8 cellular contexts compared by ENCODE assay signal in genomic region chr7:7773334-7774308, GRCh38. TPM values are rescaled to one million over a fixed set of nuclear protein-coding genes. Genes with fewer than 3 reads are reported as not detected.
A peak's percentile ranks its signal among the peaks of the same experiment; 100 is the strongest.
DNase-seq lines count a peak whose midpoint lies in the region; ATAC-seq and TF ChIP-seq lines count a peak whose summit lies in the region.
"Had no signal": no experiment of that assay in that cellular context is flagged by ENCODE, and none has a peak within 500 bp of the region (broad histone marks: within the 10 kb centered on the region; RNA-seq: fewer than 3 reads in every experiment).

No MANE protein-coding gene starts in this region.

- no peaks in the 10 kb centered on the region for H3K36me3 ChIP-seq in ovary

- ATAC-seq in GM18867 (IDR thresholded peaks at IDR 0.05; ENCODE audit: unreplicated experiment): peak; percentile 73
- ATAC-seq in GM21576 (IDR thresholded peaks at IDR 0.05; ENCODE audit: unreplicated experiment): peak; percentile 70
- peak; percentile 59 for ATAC-seq in HG03354 (IDR thresholded peaks at IDR 0.05; ENCODE audit: poor library complexity, severe bottlenecking, unreplicated experiment)
- peak; percentile 90 for ATAC-seq in memory B cell (ENCODE audit: low read depth)

- H3K27me3 ChIP-seq in ovary: no peaks in the 10 kb centered on the region

- H3K27me3 Mint-ChIP-seq in memory B cell (no peaks in the 10 kb centered on the region), nephron progenitor cell (ENCODE audit: low read depth, poor library complexity) (no peaks in the 10 kb centered on the region)

- H3K9me3 ChIP-seq in ovary: no peaks in the 10 kb centered on the region

- H3K4me1 Mint-ChIP-seq in memory B cell: peaks cover 26% of the 10 kb centered on the region
- peaks cover 33% of the 10 kb centered on the region for H3K4me1 Mint-ChIP-seq in nephron progenitor cell

- H3K4me1 ChIP-seq in ovary (ENCODE audit: insufficient read depth): peaks cover 1% of the 10 kb centered on the region

- H3K36me3 Mint-ChIP-seq in memory B cell: peaks cover 2% of the 10 kb centered on the region
- no peaks in the 10 kb centered on the region for H3K36me3 Mint-ChIP-seq in nephron progenitor cell (ENCODE audit: low read depth)

- DNase-seq in memory B cell (ENCODE audit: low spot score in 2 of 2) (peak; percentile 16), nephron progenitor cell (no peak), ovary (no peak)
- DNase-seq in stimulated activated naive CD4-positive, alpha-beta T cell (lab: John Stamatoyannopoulos, UW): no peak
- DNase-seq: activated CD4-positive, alpha-beta T cell treated with anti-CD3 and anti-CD28 coated beads, Interleukin-2, amount 10 ng/mL, durations not matched to agents 24 days and 14 days had no signal

- peak overlapping the region; percentile 49 for H3K4me3 Mint-ChIP-seq in memory B cell
- no peak overlapping the region for H3K4me3 Mint-ChIP-seq in nephron progenitor cell

- H3K4me3 ChIP-seq in ovary: no peak overlapping the region

- H3K27ac Mint-ChIP-seq in memory B cell (peak overlapping the region; percentile 40), nephron progenitor cell (no peak overlapping the region)

- intact Hi-C loops in ovary (cut with DNase I): no loop called here

- TF ChIP-seq EP300 in ovary (IDR thresholded peaks at IDR 0.05): no peak

- TF ChIP-seq CTCF in nephron progenitor cell (IDR thresholded peaks at IDR 0.05): no peak
- TF ChIP-seq CTCF in ovary (IDR thresholded peaks at IDR 0.05): no peak

- H3K9me3 Mint-ChIP-seq in memory B cell (no peaks in the 10 kb centered on the region), nephron progenitor cell (no peaks in the 10 kb centered on the region)

- H3K27ac ChIP-seq in ovary: no peak overlapping the region

- WGBS in ovary, 3 donors: 89 to 96% (median 92%) methylated on average over 3 of the region's 3 CpGs

- no peak for TF ChIP-seq POLR2A in ovary (IDR thresholded peaks at IDR 0.05)

RNA-seq across cellular contexts. Expression of gene RPA3, which starts 55.2 kb away (rescaled TPM):
- 10 to 100 TPM in 6 of 7 donors, 1 to 10 TPM in 1; 8.6 to 28.6 (median 17.8) TPM for total RNA-seq in ovary
- polyA plus RNA-seq in ovary: 10 to 100 TPM; 16.8 to 22.2 TPM

Comparison
In these comparisons a context has a peak if more than half of its experiments do, and no peak if none do; other contexts are left out.
1. DNase-seq: peak in memory B cell (2 of 2); none in nephron progenitor cell (single experiment), stimulated activated naive CD4-positive, alpha-beta T cell (0 of 6) and ovary (0 of 5).
2. Peak in every context shown above with its lines, with median percentiles within 50 percentile points of each other: ATAC-seq.